In genomic region chr5:77095189-77095588, GRCh38 we compare ENCODE assay signal across 15 cellular contexts. TPM values are rescaled to one million over a fixed set of nuclear protein-coding genes. Genes with fewer than 3 reads are reported as not detected.
DNase-seq lines count a peak whose midpoint lies in the region; TF ChIP-seq lines count a peak whose summit lies in the region.
"Had no signal": no experiment of that assay in that cellular context is flagged by ENCODE, and none has a peak within 500 bp of the region (broad histone marks: within the 10 kb centered on the region; RNA-seq: fewer than 3 reads in every experiment).

No MANE protein-coding gene starts in this region.

- H3K27ac ChIP-seq in dorsolateral prefrontal cortex, result peak overlapping the region in 58 of 59 donors; percentile 9 to 94 (median 81)
- H3K27ac ChIP-seq: HL-60 had no signal

- peak; percentile 62 for DNase-seq in Ammon's horn (ENCODE audit: low spot score)
- no peak for DNase-seq in dorsolateral prefrontal cortex
- DNase-seq in medulla oblongata (ENCODE audit: extremely low spot score), result peak; percentile 52
- DNase-seq in superior temporal gyrus (ENCODE audit: extremely low spot score), result peak; percentile 79
- no peak for DNase-seq in NCI-H82 treated with DMSO at 0.1 percent for 48 hours (lab: John Stamatoyannopoulos, UW; ENCODE audit: unreplicated experiment)
- DNase-seq in kidney glomerular epithelial cell (lab: John Stamatoyannopoulos, UW), result no peak
- no peak for DNase-seq in NCI-H345 treated with DMSO at 0.1 percent for 48 hours (lab: John Stamatoyannopoulos, UW; ENCODE audit: unreplicated experiment)
- DNase-seq: 8988T; ACHN; Calu3; CD4-positive, alpha-beta T cell; DMS 273 treated with DMSO at 0.1 percent for 48 hours; HCEC 1CT; HFFc6 had no signal

- no peaks in the 10 kb centered on the region for H3K27me3 ChIP-seq in dorsolateral prefrontal cortex

- TF ChIP-seq CTCF in dorsolateral prefrontal cortex (IDR thresholded peaks at IDR 0.05 in 54 of 56, conservative IDR thresholded peaks at IDR 0.05 in 2 of 56; ENCODE audit: low read depth in 1 of 56, partially characterized antibody in 56 of 56), result no peak

- intact Hi-C loops in dorsolateral prefrontal cortex (cut with DNase I), result no loop called here

- peak overlapping the region in 5 of 59 donors; percentile 6 to 34 (median 23) for H3K4me3 ChIP-seq in dorsolateral prefrontal cortex

RNA-seq across cellular contexts. Expression of gene ZBED3, which starts 8.1 kb away (rescaled TPM):
- total RNA-seq in dorsolateral prefrontal cortex, result 10 to 100 TPM in 64 of 120 experiments, 1 to 10 TPM in 56; 3.1 to 27.3 (median 10.4) TPM

Comparison
In these comparisons a context has a peak if more than half of its experiments do, and no peak if none do; other contexts are left out.
1. DNase-seq: peak in Ammon's horn (single experiment), medulla oblongata (single experiment) and superior temporal gyrus (single experiment); none in dorsolateral prefrontal cortex (0 of 10), NCI-H82 treated with DMSO at 0.1 percent for 48 hours (single experiment), kidney glomerular epithelial cell (single experiment) and NCI-H345 treated with DMSO at 0.1 percent for 48 hours (single experiment).